Comparison of ENCODE assay signal across 15 cellular contexts in genomic region chr13:76148926-76149325, GRCh38.
DNase-seq lines count a peak whose midpoint lies in the region; ATAC-seq and TF ChIP-seq lines count a peak whose summit lies in the region.
"Had no signal": no experiment of that assay in that cellular context is flagged by ENCODE, and none has a peak within 500 bp of the region (broad histone marks: within the 10 kb centered on the region; RNA-seq: fewer than 3 reads in every experiment).

No MANE protein-coding gene starts in this region.

- no peaks in the 10 kb centered on the region for H3K27me3 ChIP-seq in GM23338 (ENCODE audit: insufficient read depth)
- H3K27me3 ChIP-seq in adipocyte (replicated peaks; ENCODE audit: control insufficient read depth, insufficient read depth, low read length): no peaks in the 10 kb centered on the region
- H3K27me3 ChIP-seq in thyroid gland: no peaks in the 10 kb centered on the region
- H3K27me3 ChIP-seq: ovary had no signal

- H3K4me2 ChIP-seq in GM23338: no peak overlapping the region

- no peak for TF ChIP-seq CTCF in GM23338 (conservative IDR thresholded peaks at IDR 0.05; ENCODE audit: low read depth in 2 of 2)
- no peak for TF ChIP-seq CTCF in progenitor cell of endocrine pancreas (IDR thresholded peaks at IDR 0.05; ENCODE audit: unreplicated experiment)
- no peak for TF ChIP-seq CTCF in thyroid gland (IDR thresholded peaks at IDR 0.05)

- H3K36me3 Mint-ChIP-seq in GM23338 (ENCODE audit: low read depth) (no peaks in the 10 kb centered on the region), progenitor cell of endocrine pancreas (ENCODE audit: insufficient read depth) (no peaks in the 10 kb centered on the region)
- no peaks in the 10 kb centered on the region for H3K36me3 Mint-ChIP-seq in activated CD4-positive, alpha-beta memory T cell treated with anti-CD3 and anti-CD28 coated beads, Interleukin-2, amount 10 ng/mL, durations not matched to agents 7 days and 5 days (ENCODE audit: low read depth)

- H3K4me1 Mint-ChIP-seq in GM23338: no peaks in the 10 kb centered on the region
- peaks cover 1% of the 10 kb centered on the region for H3K4me1 Mint-ChIP-seq in progenitor cell of endocrine pancreas (ENCODE audit: low read depth)
- no peaks in the 10 kb centered on the region for H3K4me1 Mint-ChIP-seq in activated CD4-positive, alpha-beta memory T cell treated with anti-CD3 and anti-CD28 coated beads, Interleukin-2, amount 10 ng/mL, durations not matched to agents 7 days and 5 days

- H3K4me1 ChIP-seq in GM23338 (ENCODE audit: insufficient read depth): no peaks in the 10 kb centered on the region
- peaks cover 6% of the 10 kb centered on the region for H3K4me1 ChIP-seq in adipocyte (ENCODE audit: control insufficient read depth, insufficient read depth, low read length)
- no peaks in the 10 kb centered on the region for H3K4me1 ChIP-seq in thyroid gland

- TF ChIP-seq POLR2A in thyroid gland (IDR thresholded peaks at IDR 0.05): no peak

- H3K9me3 Mint-ChIP-seq in GM23338 (no peaks in the 10 kb centered on the region), progenitor cell of endocrine pancreas (ENCODE audit: low read depth) (no peaks in the 10 kb centered on the region)
- H3K9me3 Mint-ChIP-seq in activated CD4-positive, alpha-beta memory T cell treated with anti-CD3 and anti-CD28 coated beads, Interleukin-2, amount 10 ng/mL, durations not matched to agents 7 days and 5 days: no peaks in the 10 kb centered on the region

- intact Hi-C loops in thyroid gland (cut with DNase I): no loop called here

- no peaks in the 10 kb centered on the region for H3K9me2 ChIP-seq in GM23338 (ENCODE audit: insufficient read depth)

- H4K20me1 ChIP-seq in GM23338 (replicated peaks; ENCODE audit: insufficient read depth): no peaks in the 10 kb centered on the region

- DNase-seq in A172 (ENCODE audit: low spot score) (peak; percentile 2), GM23338 (ENCODE audit: low spot score) (no peak), adipocyte (ENCODE audit: low read depth) (peak; percentile 84), glomerular visceral epithelial cell (ENCODE audit: extremely low spot score) (peak; percentile 58), progenitor cell of endocrine pancreas (ENCODE audit: low spot score, unreplicated experiment) (no peak), thyroid gland (no peak), NCI-H2029 (lab: John Stamatoyannopoulos, UW) (no peak)
- no peak for DNase-seq in activated CD4-positive, alpha-beta memory T cell treated with anti-CD3 and anti-CD28 coated beads, Interleukin-2, amount 10 ng/mL, durations not matched to agents 7 days and 5 days
- DNase-seq: activated T-cell treated with anti-CD3 and anti-CD28 coated beads for 4 hours; AML-193; DND-41; hypothalamus; NCI-H1930; ovary; stimulated activated CD4-positive, alpha-beta T cell treated with anti-CD3 and anti-CD28 coated beads, Interleukin-2, amount 100 ng/mL, for 24 hours had no signal

- H3K9me3 ChIP-seq in adipocyte (ENCODE audit: control insufficient read depth, low read length): no peaks in the 10 kb centered on the region
- H3K9me3 ChIP-seq in thyroid gland: no peaks in the 10 kb centered on the region
- H3K9me3 ChIP-seq: ovary had no signal

- H3K27ac ChIP-seq in GM23338 (ENCODE audit: low read depth) (no peak overlapping the region), thyroid gland (no peak overlapping the region)
- H3K27ac ChIP-seq: ovary had no signal

- H3K36me3 ChIP-seq in GM23338 (ENCODE audit: insufficient read depth): no peaks in the 10 kb centered on the region
- no peaks in the 10 kb centered on the region for H3K36me3 ChIP-seq in adipocyte (ENCODE audit: control insufficient read depth, insufficient read depth, low read length, severe bottlenecking)
- H3K36me3 ChIP-seq in thyroid gland: no peaks in the 10 kb centered on the region
- H3K36me3 ChIP-seq: ovary had no signal

- no peak for ATAC-seq in GM23338

- POLR2A ChIA-PET in activated CD4-positive, alpha-beta memory T cell treated with anti-CD3 and anti-CD28 coated beads, Interleukin-2, amount 10 ng/mL, durations not matched to agents 7 days and 5 days (lab: Charles Lee): interaction anchor here (1.1 kb wide), 1 partner anchor 34 kb away, joined by 3 read pairs; no protein-coding TSS in a partner anchor

- H2AFZ ChIP-seq in GM23338: peak overlapping the region; percentile 40; the same call in 1 of the 2 replicates

- H3K79me2 ChIP-seq in GM23338 (replicated peaks; ENCODE audit: insufficient read depth): no peaks in the 10 kb centered on the region

- H3K27me3 Mint-ChIP-seq in GM23338 (ENCODE audit: insufficient read depth, low read depth, poor library complexity) (no peaks in the 10 kb centered on the region), progenitor cell of endocrine pancreas (no peaks in the 10 kb centered on the region)
- H3K27me3 Mint-ChIP-seq in activated CD4-positive, alpha-beta memory T cell treated with anti-CD3 and anti-CD28 coated beads, Interleukin-2, amount 10 ng/mL, durations not matched to agents 7 days and 5 days: no peaks in the 10 kb centered on the region

- no peak overlapping the region for H3K9ac ChIP-seq in adipocyte (ENCODE audit: low read length)

- H3K27ac Mint-ChIP-seq in GM23338 (no peak overlapping the region), progenitor cell of endocrine pancreas (no peak overlapping the region)
- H3K27ac Mint-ChIP-seq in activated CD4-positive, alpha-beta memory T cell treated with anti-CD3 and anti-CD28 coated beads, Interleukin-2, amount 10 ng/mL, durations not matched to agents 7 days and 5 days: no peak overlapping the region

- H3K4me3 ChIP-seq in GM23338 (no peak overlapping the region), adipocyte (ENCODE audit: low read length) (no peak overlapping the region), thyroid gland (replicated peaks in 1 of 3) (no peak overlapping the region)
- H3K4me3 ChIP-seq: ovary had no signal

- 62 to 80% methylated on average over 3 of the region's 3 CpGs for WGBS in thyroid gland, 2 donors

- H3F3A ChIP-seq in GM23338 (replicated peaks; ENCODE audit: low read depth): no peaks in the 10 kb centered on the region

- CTCF ChIA-PET in activated CD4-positive, alpha-beta memory T cell treated with anti-CD3 and anti-CD28 coated beads, Interleukin-2, amount 10 ng/mL, durations not matched to agents 7 days and 5 days (lab: Charles Lee): no interaction called here

- H3K4me3 Mint-ChIP-seq in GM23338: no peak overlapping the region
- no peak overlapping the region for H3K4me3 Mint-ChIP-seq in progenitor cell of endocrine pancreas (ENCODE audit: low read depth)
- no peak overlapping the region for H3K4me3 Mint-ChIP-seq in activated CD4-positive, alpha-beta memory T cell treated with anti-CD3 and anti-CD28 coated beads, Interleukin-2, amount 10 ng/mL, durations not matched to agents 7 days and 5 days

TF ChIP-seq in GM23338, 12 proteins besides CTCF, POLR2A, EP300 and RAD21 (continues in another document):
- no peak for TF ChIP-seq JUNB (IDR thresholded peaks at IDR 0.05; ENCODE audit: unreplicated experiment)
- TF ChIP-seq ETS1 (IDR thresholded peaks at IDR 0.05): no peak
- no peak for TF ChIP-seq ZNF331 (CRISPR knock-in tag; IDR thresholded peaks at IDR 0.05; ENCODE audit: low read depth)
- no peak for TF ChIP-seq POLR2AphosphoS5 (IDR thresholded peaks at IDR 0.05; ENCODE audit: low read depth)
- TF ChIP-seq STAT1 (IDR thresholded peaks at IDR 0.05; ENCODE audit: unreplicated experiment): no peak
- no peak for TF ChIP-seq ZNF114 (CRISPR knock-in tag; IDR thresholded peaks at IDR 0.05)
- TF ChIP-seq EZH2phosphoT487 (IDR thresholded peaks at IDR 0.05; ENCODE audit: unreplicated experiment): no peak
- no peak for TF ChIP-seq EZH2 (IDR thresholded peaks at IDR 0.05; ENCODE audit: low read depth, unreplicated experiment)
- TF ChIP-seq CREB1 (CRISPR knock-in tag; IDR thresholded peaks at IDR 0.05; ENCODE audit: low read depth): no peak
- no peak for TF ChIP-seq REST (IDR thresholded peaks at IDR 0.05; ENCODE audit: unreplicated experiment)

Comparison
In these comparisons a context has a peak if more than half of its experiments do, and no peak if none do; other contexts are left out.
1. DNase-seq: peak in A172 (single experiment), adipocyte (single experiment) and glomerular visceral epithelial cell (single experiment); none in GM23338 (single experiment), progenitor cell of endocrine pancreas (single experiment), thyroid gland (0 of 2), NCI-H2029 (single experiment) and activated CD4-positive, alpha-beta memory T cell treated with anti-CD3 and anti-CD28 coated beads, Interleukin-2, amount 10 ng/mL, durations not matched to agents 7 days and 5 days (single experiment).